ENCODE assay signal across 8 cellular contexts in the genomic region with DNA sequence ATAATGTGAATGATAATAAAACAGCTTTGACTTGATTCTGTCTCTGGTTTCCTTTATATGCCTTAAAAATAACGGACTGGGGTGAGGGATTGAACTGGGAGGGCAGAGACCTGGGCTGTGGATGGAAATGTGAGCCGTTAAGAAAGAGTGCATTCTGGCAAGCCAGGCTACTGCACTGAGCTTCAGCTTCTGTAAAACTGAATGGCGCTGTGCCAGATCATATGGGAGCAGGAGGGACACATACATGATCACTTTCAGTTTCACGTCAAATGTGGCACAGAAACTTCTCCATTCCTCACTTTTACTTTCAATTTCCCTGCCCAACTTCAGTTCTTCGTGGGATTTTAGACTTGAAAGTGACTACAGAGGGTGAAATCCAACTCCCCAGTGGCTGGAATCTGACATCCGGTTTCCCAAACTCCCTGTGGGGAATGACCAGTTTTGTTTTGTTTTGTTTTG. TPM values are rescaled to one million over a fixed set of nuclear protein-coding genes. Genes with fewer than 3 reads are reported as not detected.
DNase-seq lines count a peak whose midpoint lies in the region; ATAC-seq and TF ChIP-seq lines count a peak whose summit lies in the region.

No MANE protein-coding gene starts in this region.

- H3K4me3 ChIP-seq in gastroesophageal sphincter (peak overlapping the region; percentile 61 to 83), prostate gland (peak overlapping the region; percentile 33 to 57)

- H3K36me3 ChIP-seq in gastroesophageal sphincter (no peaks in the 10 kb centered on the region), prostate gland (no peaks in the 10 kb centered on the region)

- H3K9me3 ChIP-seq in gastroesophageal sphincter: no peaks in the 10 kb centered on the region
- H3K9me3 ChIP-seq in prostate gland: no peaks in the 10 kb centered on the region

- ATAC-seq in GM18511 (IDR thresholded peaks at IDR 0.05; ENCODE audit: unreplicated experiment): peak; percentile 57
- peak; percentile 47 for ATAC-seq in HG03354 (IDR thresholded peaks at IDR 0.05; ENCODE audit: poor library complexity, severe bottlenecking, unreplicated experiment)
- no peak for ATAC-seq in gastroesophageal sphincter

- H3K27ac ChIP-seq in gastroesophageal sphincter (peak overlapping the region; percentile 71 to 92 (median 88)), prostate gland (peak overlapping the region; percentile 86 to 90)

- intact Hi-C loops in prostate gland (cut with DNase I): loop anchor here (5.0 kb wide), 1 partner anchor 73 kb away; the partner anchor contains the start of gene MT1X

- DNase-seq in A172 (ENCODE audit: low spot score) (peak; percentile 82), RPMI8226 (peak; percentile 98), prostate gland (ENCODE audit: low spot score) (peak; percentile 72), ecto neural progenitor cell (ENCODE audit: low spot score) (no peak)
- DNase-seq in activated T-helper 9 cell treated with anti-CD3 and anti-CD28 coated beads, Interleukin-2, amount 50 U/mL, for 16 hours (ENCODE audit: low read depth): peak; percentile 49

- TF ChIP-seq CTCF in gastroesophageal sphincter (IDR thresholded peaks at IDR 0.05) (peak in 2 of 4 experiments; percentile 23 to 30), prostate gland (IDR thresholded peaks at IDR 0.05) (no peak)

- H3K27me3 ChIP-seq in gastroesophageal sphincter: no peaks in the 10 kb centered on the region
- H3K27me3 ChIP-seq in prostate gland (replicated peaks; ENCODE audit: insufficient read depth): no peaks in the 10 kb centered on the region

- TF ChIP-seq POLR2A in gastroesophageal sphincter (IDR thresholded peaks at IDR 0.05) (no peak), prostate gland (IDR thresholded peaks at IDR 0.05) (peak; percentile 31)

- peaks cover 0 to 63% (median 26%) of the 10 kb centered on the region in 3 donors for H3K4me1 ChIP-seq in gastroesophageal sphincter
- H3K4me1 ChIP-seq in prostate gland (replicated peaks): peaks cover 22% of the 10 kb centered on the region

- TF ChIP-seq EP300 in gastroesophageal sphincter (IDR thresholded peaks at IDR 0.05): no peak

- 0 to 3% methylated on average over 6 of the region's 6 CpGs for WGBS in gastroesophageal sphincter (ENCODE audit: low coverage in 1 of 2), 2 donors
- 0% methylated on average over 6 of the region's 6 CpGs for WGBS in prostate gland

RNA-seq across cellular contexts. Expression of gene MT2A, which starts 1.1 kb away (rescaled TPM):
- total RNA-seq in A172 (2014; rRNA removed; shearing (Covaris generic)): 137 and 184 TPM in 2 replicates
- total RNA-seq in gastroesophageal sphincter (100 to 1,000 TPM in 2 of 4 donors, 10 to 100 TPM in 2; 27.2 to 216 (median 119) TPM), prostate gland (100 to 1,000 TPM; 134 to 214 TPM)

RNA-seq across cellular contexts. Expression of gene MT1E, which starts 16.1 kb away (rescaled TPM):
- total RNA-seq in A172 (2014; rRNA removed; shearing (Covaris generic)): not detected in 2 replicates
- total RNA-seq in gastroesophageal sphincter (100 to 1,000 TPM; 101 to 194 (median 144) TPM), prostate gland (100 to 1,000 TPM; 110 to 339 TPM)

RNA-seq across cellular contexts. Expression of gene MT3, which starts 20.2 kb away (rescaled TPM):
- total RNA-seq in A172 (2014; rRNA removed; shearing (Covaris generic)): not detected in 2 replicates
- total RNA-seq in gastroesophageal sphincter (1 to 10 TPM in 2 of 4 donors, not detected in 2; 2.0 to 3.6 TPM), prostate gland (1 to 10 TPM in 1 of 2 donors, not detected in 1; 1.6 TPM)

RNA-seq across cellular contexts. Expression of gene MT1M, which starts 23.0 kb away (rescaled TPM):
- total RNA-seq in A172 (2014; rRNA removed; shearing (Covaris generic)): not detected in 2 replicates
- total RNA-seq in gastroesophageal sphincter: 10 to 100 TPM in 2 of 4 donors, 1 to 10 TPM in 2; 2.6 to 36.9 (median 6.9) TPM
- total RNA-seq in prostate gland: 10 to 100 TPM; 14.8 to 37.4 TPM

RNA-seq across cellular contexts. Expression of gene MT1A, which starts 29.0 kb away (rescaled TPM):
- total RNA-seq in A172 (2014; rRNA removed; shearing (Covaris generic)): not detected in 2 replicates
- total RNA-seq in gastroesophageal sphincter (100 to 1,000 TPM in 1 of 4 donors, 10 to 100 TPM in 1, 1 to 10 TPM in 1, not detected in 1; 9.9 to 171 (median 25.5) TPM), prostate gland (1 to 10 TPM in 1 of 2 donors, not detected in 1; 6.9 TPM)

Comparison
In these comparisons a context has a peak if more than half of its experiments do, and no peak if none do; other contexts are left out.
1. RNA of gene MT1E, which starts 16.1 kb away (total RNA-seq): 110 to 339 TPM in prostate gland and 101 to 194 TPM in gastroesophageal sphincter; not detected in A172; every median in the first group is over 100 times any median in the second.